In the genomic region with DNA sequence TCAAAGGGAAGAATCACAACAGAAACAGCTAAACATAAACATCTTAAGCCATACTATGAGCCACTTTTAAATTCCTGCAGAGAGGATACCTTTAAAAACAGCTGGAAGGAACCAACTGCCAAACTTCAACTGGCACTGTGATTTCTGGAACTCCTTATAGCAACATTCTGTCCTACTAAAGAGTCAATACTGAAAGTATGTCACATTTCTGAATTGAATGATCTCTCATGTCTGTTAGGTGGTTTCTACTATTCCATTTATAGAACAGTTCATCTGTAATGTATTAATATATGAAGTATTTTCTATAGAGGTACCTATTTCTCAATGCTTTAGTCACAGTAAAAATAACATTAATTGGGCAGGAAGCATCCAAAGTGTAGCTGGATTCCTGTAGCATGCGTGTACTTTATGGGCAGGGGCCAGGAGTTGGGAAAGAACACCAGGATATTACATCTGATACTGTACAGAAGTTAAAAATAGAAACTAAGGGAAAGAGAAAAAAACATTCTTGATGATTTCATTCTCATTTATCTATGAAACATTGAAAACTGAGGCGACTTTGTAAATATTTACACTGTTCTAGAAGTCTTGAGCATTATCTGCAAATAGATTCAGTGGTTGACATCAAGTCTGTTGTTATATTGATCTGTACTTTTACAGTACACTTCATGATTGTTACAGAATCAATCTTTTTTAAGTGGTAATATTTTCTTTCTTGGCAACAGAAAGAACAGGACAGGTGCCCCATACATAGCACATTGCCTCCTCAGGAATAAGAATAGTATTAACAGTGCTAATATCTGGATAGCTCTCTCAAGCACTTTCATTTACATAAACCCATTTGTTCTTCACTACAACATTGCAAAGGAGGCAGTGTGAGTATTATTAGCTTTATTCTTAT, we compare ENCODE assay signal across 8 cellular contexts. TPM values are rescaled to one million over a fixed set of nuclear protein-coding genes. Genes with fewer than 3 reads are reported as not detected.
DNase-seq lines count a peak whose midpoint lies in the region; ATAC-seq and TF ChIP-seq lines count a peak whose summit lies in the region.

No MANE protein-coding gene starts in this region.

- H3K4me1 ChIP-seq in SJCRH30, result peaks cover 9% of the 10 kb centered on the region
- peaks cover 13% of the 10 kb centered on the region for H3K4me1 ChIP-seq in left ventricle myocardium inferior
- no peaks in the 10 kb centered on the region for H3K4me1 ChIP-seq in uterus

- H3K27me3 ChIP-seq in SJCRH30 (no peaks in the 10 kb centered on the region), left ventricle myocardium inferior (ENCODE audit: low read depth) (no peaks in the 10 kb centered on the region), uterus (no peaks in the 10 kb centered on the region)

- no peak for TF ChIP-seq CTCF in left ventricle myocardium inferior (IDR thresholded peaks at IDR 0.05; ENCODE audit: borderline replicate concordance)
- no peak for TF ChIP-seq CTCF in uterus (IDR thresholded peaks at IDR 0.05)

- no peak overlapping the region for H3K4me3 ChIP-seq in SJCRH30
- no peak overlapping the region for H3K4me3 ChIP-seq in left ventricle myocardium inferior
- H3K4me3 ChIP-seq in uterus, result no peak overlapping the region

- H3K27ac ChIP-seq in SJCRH30 (peak overlapping the region; percentile 27), left ventricle myocardium inferior (replicated peaks) (peak overlapping the region; percentile 45), uterus (peak overlapping the region; percentile 18 to 36)

- no peak for TF ChIP-seq POLR2A in uterus (IDR thresholded peaks at IDR 0.05)

- no peaks in the 10 kb centered on the region for H3K9me3 ChIP-seq in SJCRH30 (replicated peaks)
- no peaks in the 10 kb centered on the region for H3K9me3 ChIP-seq in left ventricle myocardium inferior (replicated peaks)
- no peaks in the 10 kb centered on the region for H3K9me3 ChIP-seq in uterus

- intact Hi-C loops in left ventricle myocardium inferior (cut with micrococcal nuclease), result no loop called here
- intact Hi-C loops in uterus (cut with DNase I; ENCODE audit: low total_unique reads), result no loop called here

- no peak for DNase-seq in SJCRH30
- no peak for DNase-seq in left ventricle myocardium inferior
- DNase-seq in uterus, result peak; percentile 69 to 82
- DNase-seq in stimulated activated CD4-positive, alpha-beta T cell treated with anti-CD3 and anti-CD28 coated beads, Interleukin-4, amount 100 ng/mL, for 4 hours, result no peak
- DNase-seq in occipital lobe (lab: John Stamatoyannopoulos, UW), result no peak
- no peak for DNase-seq in iPS-NIHi7 (ENCODE audit: extremely low spot score)

- H3K36me3 ChIP-seq in SJCRH30 (no peaks in the 10 kb centered on the region), left ventricle myocardium inferior (no peaks in the 10 kb centered on the region), uterus (no peaks in the 10 kb centered on the region)

- peak; percentile 85 for ATAC-seq in GM18517 (IDR thresholded peaks at IDR 0.05; ENCODE audit: unreplicated experiment)
- ATAC-seq in HG02840 (IDR thresholded peaks at IDR 0.05; ENCODE audit: low FRiP score, unreplicated experiment), result peak; percentile 60

RNA-seq across cellular contexts. Expression of gene ZNF281, which starts 6.1 kb away (rescaled TPM):
- 20.0 TPM in 2 replicates for total RNA-seq in SJCRH30 (2014; rRNA removed; shearing (Covaris generic))
- total RNA-seq in left ventricle myocardium inferior, result 8.3 TPM
- 10 to 100 TPM; 15.3 to 24.7 (median 18.5) TPM for total RNA-seq in uterus
- total RNA-seq in occipital lobe, result 52.4 TPM

Comparison
In these comparisons a context has a peak if more than half of its experiments do, and no peak if none do; other contexts are left out.
1. DNase-seq: peak in uterus (2 of 2); none in SJCRH30 (0 of 2), left ventricle myocardium inferior (single experiment), stimulated activated CD4-positive, alpha-beta T cell treated with anti-CD3 and anti-CD28 coated beads, Interleukin-4, amount 100 ng/mL, for 4 hours (0 of 2), occipital lobe (single experiment) and iPS-NIHi7 (single experiment).
2. Peak in every context shown above with its lines, with median percentiles within 50 percentile points of each other: H3K27ac ChIP-seq.